Comparison of ENCODE assay signal across 21 cellular contexts in genomic region chr2:218701806-218702205, GRCh38. TPM values are rescaled to one million over a fixed set of nuclear protein-coding genes. Genes with fewer than 3 reads are reported as not detected.
DNase-seq lines count a peak whose midpoint lies in the region; ATAC-seq and TF ChIP-seq lines count a peak whose summit lies in the region.
"Had no signal": no experiment of that assay in that cellular context is flagged by ENCODE, and none has a peak within 500 bp of the region (broad histone marks: within the 10 kb centered on the region; RNA-seq: fewer than 3 reads in every experiment).

No MANE protein-coding gene starts in this region.

- H2AK5ac ChIP-seq in H9 (ENCODE audit: insufficient read length, low read length): no peak overlapping the region

- no peaks in the 10 kb centered on the region for H3K9me3 Mint-ChIP-seq in H9
- H3K9me3 Mint-ChIP-seq: GM23338 had no signal

- no peak overlapping the region for H3K23ac ChIP-seq in H9 (ENCODE audit: insufficient read length, low read depth, low read length)

- H3K27ac ChIP-seq in H9 (ENCODE audit: insufficient read length, low read depth, low read length) (no peak overlapping the region), vagina (no peak overlapping the region), upper lobe of right lung (no peak overlapping the region)
- H3K27ac ChIP-seq: KMS-11, Peyer's patch had no signal

- intact Hi-C loops in Right ventricle myocardium superior (cut with DNase I) (no loop called here), left cardiac atrium (cut with DNase I) (no loop called here), vagina (cut with DNase I) (no loop called here), upper lobe of right lung (cut with DNase I) (no loop called here)

- peaks cover 9% of the 10 kb centered on the region in 2 experiments for H3K4me1 Mint-ChIP-seq in H9
- H3K4me1 Mint-ChIP-seq: CD4-positive, CD25-positive, alpha-beta regulatory T cell had no signal

- peaks cover 4 to 27% (median 23%) of the 10 kb centered on the region in 3 experiments; a peak in 6 of 7 replicates for H3K36me3 Mint-ChIP-seq in H9 (ENCODE audit: insufficient read depth in 1 of 3, low read depth in 3 of 3)

- H4K5ac ChIP-seq in H9 (ENCODE audit: insufficient read length, low read depth, low read length): no peak overlapping the region

- WGBS in H9 (ENCODE audit: extremely low coverage, insufficient read length, low lambda C conversion rate): no CpG with 5 or more reads among the region's 2 CpGs

- H3K27me3 ChIP-seq in H9 (ENCODE audit: insufficient read depth, low read length) (no peaks in the 10 kb centered on the region), vagina (no peaks in the 10 kb centered on the region), upper lobe of right lung (no peaks in the 10 kb centered on the region)
- H3K27me3 ChIP-seq: Peyer's patch had no signal

- H3K4me3 Mint-ChIP-seq in H9: no peak overlapping the region
- H3K4me3 Mint-ChIP-seq: GM23338 had no signal

- H3K27ac Mint-ChIP-seq in H9: peak overlapping the region in 2 of 3 experiments; percentile 4 to 59; a peak in 2 of 7 replicates
- H3K27ac Mint-ChIP-seq: CD4-positive, CD25-positive, alpha-beta regulatory T cell; GM23338 had no signal

- H3K4me3 ChIP-seq in vagina: no peak overlapping the region
- no peak overlapping the region for H3K4me3 ChIP-seq in upper lobe of right lung
- H3K4me3 ChIP-seq: GM23338, Peyer's patch had no signal

- DNase-seq in Right ventricle myocardium superior (no peak), left cardiac atrium (no peak), H9 (no peak), astrocyte of the hippocampus (ENCODE audit: low read depth, low spot score) (peak; percentile 38), midbrain (lab: John Stamatoyannopoulos, UW) (peak; percentile 11), vagina (ENCODE audit: extremely low spot score in 2 of 2) (no peak), upper lobe of right lung (no peak), NCI-H526 treated with DMSO at 0.1 percent for 48 hours (lab: John Stamatoyannopoulos, UW) (no peak)
- DNase-seq: CD4-positive, CD25-positive, alpha-beta regulatory T cell; HCEC 1CT; IMR-90; NCI-H1105; NCI-H146; NCI-H2029 treated with DMSO at 0.1 percent for 48 hours; NCI-H2171; NCI-H345; NCI-H524; NCI-H82; Peyer's patch had no signal

- peak; percentile 48 for ATAC-seq in Right ventricle myocardium superior (ENCODE audit: poor library complexity)
- no peak for ATAC-seq in left cardiac atrium
- no peak for ATAC-seq in upper lobe of right lung
- ATAC-seq: GM23338 had no signal

- no peak for TF ChIP-seq POLR2A in vagina (IDR thresholded peaks at IDR 0.05)

- H3K9me3 ChIP-seq in H9 (ENCODE audit: control insufficient read depth, low read depth, low read length) (no peaks in the 10 kb centered on the region), vagina (no peaks in the 10 kb centered on the region), upper lobe of right lung (no peaks in the 10 kb centered on the region)
- H3K9me3 ChIP-seq: Peyer's patch had no signal

- no peak overlapping the region for H2BK12ac ChIP-seq in H9 (ENCODE audit: insufficient read length, low read depth, low read length)

- no peaks in the 10 kb centered on the region for H3K79me2 ChIP-seq in H9 (ENCODE audit: insufficient read depth, low read length)

- no peaks in the 10 kb centered on the region for H3K79me1 ChIP-seq in H9 (ENCODE audit: insufficient read depth, low read depth, low read length, poor library complexity, severe bottlenecking)

- no peaks in the 10 kb centered on the region for H3K23me2 ChIP-seq in H9 (ENCODE audit: insufficient read length, low read depth, low read length, poor library complexity, severe bottlenecking)

- peaks cover 0 to 16% of the 10 kb centered on the region in 2 donors for H3K36me3 ChIP-seq in vagina
- H3K36me3 ChIP-seq in upper lobe of right lung: peaks cover 19% of the 10 kb centered on the region

- no peak overlapping the region for H3K14ac ChIP-seq in H9 (ENCODE audit: insufficient read depth, low read length)

- TF ChIP-seq CTCF in H9 (conservative IDR thresholded peaks at IDR 0.05) (no peak), vagina (IDR thresholded peaks at IDR 0.05) (no peak), upper lobe of right lung (IDR thresholded peaks at IDR 0.05) (no peak)

- no peaks in the 10 kb centered on the region for H3K27me3 Mint-ChIP-seq in H9 (ENCODE audit: low read depth)

- no peak overlapping the region for H4K8ac ChIP-seq in H9 (replicated peaks; ENCODE audit: insufficient read length, low read depth, low read length)

- H4K20me1 ChIP-seq in H9 (ENCODE audit: control insufficient read depth, insufficient read depth, insufficient read length): no peaks in the 10 kb centered on the region

- H4K91ac ChIP-seq in H9 (ENCODE audit: insufficient read length, low read depth, low read length): no peak overlapping the region

- no peak overlapping the region for H2BK15ac ChIP-seq in H9 (ENCODE audit: low read depth, low read length)

- H2BK20ac ChIP-seq in H9 (ENCODE audit: low read depth, low read length, poor library complexity, severe bottlenecking): no peak overlapping the region

- H3K9ac ChIP-seq in H9 (ENCODE audit: extremely low read depth, insufficient read length, low read length): no peak overlapping the region
- H3K9ac ChIP-seq: KMS-11 had no signal

- H3K18ac ChIP-seq in H9 (ENCODE audit: insufficient read length, low read depth, low read length): no peak overlapping the region

- H2BK5ac ChIP-seq in H9 (ENCODE audit: insufficient read length, low read length): no peak overlapping the region

- no peak overlapping the region for H3K56ac ChIP-seq in H9 (ENCODE audit: insufficient read length, low read depth, low read length)

- no peak overlapping the region for H3K4me2 ChIP-seq in H9 (ENCODE audit: insufficient read depth, insufficient read length, low read length)
- H3K4me2 ChIP-seq: GM23338, KMS-11 had no signal

- H3T11ph ChIP-seq in H9 (ENCODE audit: low read length): no peak overlapping the region

- H2BK120ac ChIP-seq in H9 (ENCODE audit: low read depth, low read length, poor library complexity, severe bottlenecking): no peak overlapping the region

- no peaks in the 10 kb centered on the region for H3K4me1 ChIP-seq in H9 (ENCODE audit: insufficient read depth, low read length)
- H3K4me1 ChIP-seq in vagina: no peaks in the 10 kb centered on the region
- H3K4me1 ChIP-seq in upper lobe of right lung: no peaks in the 10 kb centered on the region
- H3K4me1 ChIP-seq: Peyer's patch had no signal

- no peak overlapping the region for H3K4ac ChIP-seq in H9 (ENCODE audit: low read depth, low read length)

- H2AFZ ChIP-seq in H9 (ENCODE audit: low read length): no peak overlapping the region
- H2AFZ ChIP-seq: GM23338 had no signal

RNA-seq across cellular contexts. Expression of gene TTLL4, which starts 8.8 kb away (rescaled TPM):
- 5.6 TPM for total RNA-seq in Right ventricle myocardium superior
- 10 to 100 TPM in 1 of 2 donors, 1 to 10 TPM in 1; 8.0 to 12.3 TPM for total RNA-seq in left cardiac atrium
- 91.4 and 96.4 TPM in 2 replicates for total RNA-seq in H9 (2021)
- 23.3 TPM for total RNA-seq in vagina
- 29.5 TPM for total RNA-seq in upper lobe of right lung

RNA-seq across cellular contexts. Expression of gene STK36, which starts 29.9 kb away (rescaled TPM):
- 3.9 TPM for total RNA-seq in Right ventricle myocardium superior
- 10 to 100 TPM in 1 of 2 donors, 1 to 10 TPM in 1; 5.6 to 10.0 TPM for total RNA-seq in left cardiac atrium
- 32.7 and 38.7 TPM in 2 replicates for total RNA-seq in H9 (2021)
- total RNA-seq in vagina: 59.9 TPM
- 35.2 TPM for total RNA-seq in upper lobe of right lung

RNA-seq across cellular contexts. Expression of gene RNF25, which starts 30.0 kb away (rescaled TPM):
- total RNA-seq in Right ventricle myocardium superior: 12.4 TPM
- 10 to 100 TPM; 13.6 to 15.0 TPM for total RNA-seq in left cardiac atrium
- 35.3 and 40.7 TPM in 2 replicates for total RNA-seq in H9 (2021)
- total RNA-seq in vagina: 25.5 TPM
- total RNA-seq in upper lobe of right lung: 20.2 TPM

RNA-seq across cellular contexts. Expression of gene BCS1L, which starts 42.3 kb away (rescaled TPM):
- 47.6 TPM for total RNA-seq in Right ventricle myocardium superior
- 10 to 100 TPM; 33.3 to 35.3 TPM for total RNA-seq in left cardiac atrium
- total RNA-seq in H9 (2021): 39.1 and 44.1 TPM in 2 replicates
- total RNA-seq in vagina: 28.5 TPM
- 38.5 TPM for total RNA-seq in upper lobe of right lung

RNA-seq across cellular contexts. Expression of gene ZNF142, which starts 42.4 kb away (rescaled TPM):
- total RNA-seq in Right ventricle myocardium superior: 20.5 TPM
- 10 to 100 TPM; 12.6 to 17.8 TPM for total RNA-seq in left cardiac atrium
- 41.4 and 43.4 TPM in 2 replicates for total RNA-seq in H9 (2021)
- total RNA-seq in vagina: 22.8 TPM
- 18.3 TPM for total RNA-seq in upper lobe of right lung

Comparison
In these comparisons a context has a peak if more than half of its experiments do, and no peak if none do; other contexts are left out.
1. DNase-seq: peak in astrocyte of the hippocampus (single experiment) and midbrain (single experiment); none in Right ventricle myocardium superior (single experiment), left cardiac atrium (single experiment), H9 (single experiment), vagina (0 of 2), upper lobe of right lung (single experiment) and NCI-H526 treated with DMSO at 0.1 percent for 48 hours (single experiment).